28 cellular contexts compared by ENCODE assay signal in the genomic region with DNA sequence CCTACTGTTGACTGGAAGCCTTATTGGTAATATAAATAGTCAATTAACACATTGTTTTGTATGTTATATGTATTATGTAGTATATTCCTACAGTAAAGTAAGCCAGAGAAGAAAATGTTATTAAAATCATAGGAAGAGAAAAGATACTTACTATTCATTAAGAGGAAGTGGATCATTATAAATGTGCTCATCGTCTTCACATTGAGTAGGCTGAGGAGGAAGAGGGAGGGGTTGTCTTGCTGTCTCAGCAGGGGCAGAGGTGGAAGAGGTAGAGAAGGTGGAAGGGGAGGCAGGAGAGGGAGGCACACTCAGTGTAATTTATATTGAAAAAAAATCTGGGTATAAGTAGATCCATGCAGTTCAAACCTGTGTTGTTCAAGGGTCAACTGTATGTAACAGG.
"Had no signal": no experiment of that assay in that cellular context is flagged by ENCODE, and none has a peak within 500 bp of the region (broad histone marks: within the 10 kb centered on the region; RNA-seq: fewer than 3 reads in every experiment).

No MANE protein-coding gene starts in this region.

- DNase-seq: cortex of kidney; dorsolateral prefrontal cortex; effector CD4-positive, alpha-beta T cell; endodermal cell; foreskin fibroblast; heart right ventricle; hippocampal formation; left cardiac atrium; left lung; mesenchymal stem cell; mucosa of descending colon; naive B cell; stimulated activated CD4-positive, alpha-beta T cell treated with anti-CD3 and anti-CD28 coated beads, Interleukin-4, amount 100 ng/mL, for 4 hours; stimulated activated naive CD8-positive, alpha-beta T cell treated with anti-CD3 and anti-CD28 coated beads, Interleukin-15, Interleukin-2, amounts not matched to agents 100 U/mL and 50 U/mL, for 24 hours; testis; upper lobe of right lung; uterus had no signal

- H3K27me3 Mint-ChIP-seq: naive B cell; stimulated activated memory B cell treated with anti-CD40 and anti-IgM and Interleukin-4, amounts not matched to agents 10 μg/mL and 1 μg/mL and 100 μg/mL, for 72 hours had no signal

- H3K4me3 ChIP-seq: dorsolateral prefrontal cortex, gastroesophageal sphincter, heart right ventricle, left lung, mucosa of descending colon, neural progenitor cell, prostate gland, right atrium auricular region, testis, tibial nerve, upper lobe of right lung, uterus had no signal

- H3K4me1 ChIP-seq: gastroesophageal sphincter, heart right ventricle, left lung, neural progenitor cell, prostate gland, right atrium auricular region, testis, tibial nerve, upper lobe of right lung, uterus had no signal

- H3K9me3 Mint-ChIP-seq: natural killer cell treated with Interleukin-12 subunit alpha and Interleukin-12 subunit beta and Interleukin-15 and Interleukin-18, amount 100 ng/mL, for 72 hours; stimulated activated memory B cell treated with anti-CD40 and anti-IgM and Interleukin-4, amounts not matched to agents 10 μg/mL and 1 μg/mL and 100 μg/mL, for 72 hours had no signal

- ATAC-seq: esophagus mucosa; gastroesophageal sphincter; heart right ventricle; left cardiac atrium; left lung; mucosa of descending colon; natural killer cell treated with Interleukin-12 subunit alpha and Interleukin-12 subunit beta and Interleukin-15 and Interleukin-18, amount 100 ng/mL, for 72 hours; sciatic nerve; stimulated activated memory B cell treated with anti-CD40 and anti-IgM and Interleukin-4, amounts not matched to agents 10 μg/mL and 1 μg/mL and 100 μg/mL, for 72 hours; stimulated activated naive CD8-positive, alpha-beta T cell treated with anti-CD3 and anti-CD28 coated beads, Interleukin-15, Interleukin-2, amounts not matched to agents 100 U/mL and 50 U/mL, for 24 hours; upper lobe of right lung had no signal

- H3K27me3 ChIP-seq: gastroesophageal sphincter, heart right ventricle, left lung, neural progenitor cell, right atrium auricular region, testis, tibial nerve, upper lobe of right lung, uterus had no signal

- H3K9me3 ChIP-seq: gastroesophageal sphincter, heart right ventricle, left lung, mucosa of descending colon, prostate gland, right atrium auricular region, testis, tibial nerve, upper lobe of right lung, uterus had no signal

- H3K36me3 Mint-ChIP-seq: natural killer cell treated with Interleukin-12 subunit alpha and Interleukin-12 subunit beta and Interleukin-15 and Interleukin-18, amount 100 ng/mL, for 72 hours; neural progenitor cell; stimulated activated memory B cell treated with anti-CD40 and anti-IgM and Interleukin-4, amounts not matched to agents 10 μg/mL and 1 μg/mL and 100 μg/mL, for 72 hours had no signal

- H3K36me3 ChIP-seq: gastroesophageal sphincter, heart right ventricle, left lung, neural progenitor cell, prostate gland, right atrium auricular region, tibial nerve, upper lobe of right lung, uterus had no signal

- H3K4me1 Mint-ChIP-seq: endodermal cell, mesothelial cell of epicardium had no signal

- H3K27ac ChIP-seq: epithelial cell of prostate, gastroesophageal sphincter, heart right ventricle, left lung, neural progenitor cell, prostate gland, right atrium auricular region, testis, tibial nerve, upper lobe of right lung, uterus had no signal

- H3K27ac Mint-ChIP-seq: endodermal cell; mesothelial cell of epicardium; natural killer cell treated with Interleukin-12 subunit alpha and Interleukin-12 subunit beta and Interleukin-15 and Interleukin-18, amount 100 ng/mL, for 72 hours; neural progenitor cell; stimulated activated memory B cell treated with anti-CD40 and anti-IgM and Interleukin-4, amounts not matched to agents 10 μg/mL and 1 μg/mL and 100 μg/mL, for 72 hours had no signal

- H3K4me3 Mint-ChIP-seq: endodermal cell; mesothelial cell of epicardium; natural killer cell treated with Interleukin-12 subunit alpha and Interleukin-12 subunit beta and Interleukin-15 and Interleukin-18, amount 100 ng/mL, for 72 hours; neural progenitor cell; stimulated activated memory B cell treated with anti-CD40 and anti-IgM and Interleukin-4, amounts not matched to agents 10 μg/mL and 1 μg/mL and 100 μg/mL, for 72 hours had no signal

- H3K9ac ChIP-seq: neural progenitor cell had no signal

- H2AFZ ChIP-seq: neural progenitor cell had no signal

- H3K4me2 ChIP-seq: neural progenitor cell had no signal
